ENCODE assay signal across 8 cellular contexts in genomic region chr6:31680841-31681671, GRCh38. TPM values are rescaled to one million over a fixed set of nuclear protein-coding genes. Genes with fewer than 3 reads are reported as not detected.
DNase-seq lines count a peak whose midpoint lies in the region; ATAC-seq and TF ChIP-seq lines count a peak whose summit lies in the region.

Gene LY6G5C, minus strand, starts transcription at chr6:31681067. Its CDS starts 694 bp downstream, at chr6:31680373.

- H3K36me3 ChIP-seq in GM06990 (ENCODE audit: control insufficient read depth, insufficient read depth, low read length): peaks cover 2% of the 10 kb centered on the region
- no peaks in the 10 kb centered on the region for H3K36me3 ChIP-seq in MG63
- no peaks in the 10 kb centered on the region for H3K36me3 ChIP-seq in SJCRH30
- H3K36me3 ChIP-seq in gastroesophageal sphincter: peaks cover 0 to 7% of the 10 kb centered on the region in 2 donors
- H3K36me3 ChIP-seq in tibial nerve: peaks cover 0 to 7% (median 0%) of the 10 kb centered on the region in 3 donors

- peak within 1 kb of the TSS; percentile 89 for H3K4me3 Mint-ChIP-seq in activated naive CD4-positive, alpha-beta T cell treated with anti-CD3 and anti-CD28 coated beads, Interleukin-2, amount 50 U/mL, for 24 hours
- peak within 1 kb of the TSS; percentile 82 for H3K4me3 Mint-ChIP-seq in neural crest cell

- no peak within 1 kb of the TSS for H3K27ac ChIP-seq in SJCRH30
- peak within 1 kb of the TSS in 3 of 4 donors; percentile 58 to 86 (median 67) for H3K27ac ChIP-seq in gastroesophageal sphincter
- peak within 1 kb of the TSS; percentile 51 to 84 (median 69) for H3K27ac ChIP-seq in tibial nerve

- no peaks in the 10 kb centered on the region for H3K36me3 Mint-ChIP-seq in activated naive CD4-positive, alpha-beta T cell treated with anti-CD3 and anti-CD28 coated beads, Interleukin-2, amount 50 U/mL, for 24 hours
- no peaks in the 10 kb centered on the region for H3K36me3 Mint-ChIP-seq in neural crest cell (ENCODE audit: low read depth)

- TF ChIP-seq EP300 in gastroesophageal sphincter (IDR thresholded peaks at IDR 0.05) (no peak), tibial nerve (IDR thresholded peaks at IDR 0.05) (peak in 1 of 2 donors; percentile 60)

- peak; percentile 88 for ATAC-seq in gastroesophageal sphincter
- ATAC-seq in HG03095 (IDR thresholded peaks at IDR 0.05; ENCODE audit: unreplicated experiment): no peak

- H3K4me1 ChIP-seq in SJCRH30: peaks cover 8% of the 10 kb centered on the region; the same call in 1 of the 2 replicates
- peaks cover 0 to 35% (median 5%) of the 10 kb centered on the region in 3 donors for H3K4me1 ChIP-seq in gastroesophageal sphincter
- peaks cover 0 to 35% (median 4%) of the 10 kb centered on the region in 4 donors for H3K4me1 ChIP-seq in tibial nerve

- no peaks in the 10 kb centered on the region for H3K27me3 ChIP-seq in GM06990 (replicated peaks; ENCODE audit: control insufficient read depth, insufficient read depth, low read length)
- H3K27me3 ChIP-seq in MG63: no peaks in the 10 kb centered on the region
- no peaks in the 10 kb centered on the region for H3K27me3 ChIP-seq in SJCRH30
- no peaks in the 10 kb centered on the region for H3K27me3 ChIP-seq in gastroesophageal sphincter
- no peaks in the 10 kb centered on the region for H3K27me3 ChIP-seq in tibial nerve

- H3K9me3 ChIP-seq in MG63 (no peaks in the 10 kb centered on the region), SJCRH30 (replicated peaks) (no peaks in the 10 kb centered on the region), gastroesophageal sphincter (no peaks in the 10 kb centered on the region), tibial nerve (no peaks in the 10 kb centered on the region)

- no peaks in the 10 kb centered on the region for H3K9me3 Mint-ChIP-seq in activated naive CD4-positive, alpha-beta T cell treated with anti-CD3 and anti-CD28 coated beads, Interleukin-2, amount 50 U/mL, for 24 hours
- H3K9me3 Mint-ChIP-seq in neural crest cell: no peaks in the 10 kb centered on the region

- peak within 1 kb of the TSS; percentile 71 for H3K27ac Mint-ChIP-seq in activated naive CD4-positive, alpha-beta T cell treated with anti-CD3 and anti-CD28 coated beads, Interleukin-2, amount 50 U/mL, for 24 hours
- peak within 1 kb of the TSS; percentile 84 for H3K27ac Mint-ChIP-seq in neural crest cell (ENCODE audit: unreplicated experiment)

- TF ChIP-seq CTCF in GM06990 (IDR thresholded peaks at IDR 0.05; ENCODE audit: insufficient read depth, low read length, poor library complexity, severe bottlenecking): peak; percentile 74
- peak in 3 of 4 experiments; percentile 66 to 85 (median 67) for TF ChIP-seq CTCF in gastroesophageal sphincter (IDR thresholded peaks at IDR 0.05)
- peak; percentile 81 for TF ChIP-seq CTCF in neural crest cell (conservative IDR thresholded peaks at IDR 0.05)
- peak; percentile 65 to 87 (median 74) for TF ChIP-seq CTCF in tibial nerve (IDR thresholded peaks at IDR 0.05)

- peak within 1 kb of the TSS; percentile 61 for H3K4me3 ChIP-seq in GM06990 (replicated peaks; ENCODE audit: low read depth, low read length)
- H3K4me3 ChIP-seq in MG63: peak within 1 kb of the TSS; percentile 27
- no peak within 1 kb of the TSS for H3K4me3 ChIP-seq in SJCRH30
- H3K4me3 ChIP-seq in gastroesophageal sphincter: peak within 1 kb of the TSS; percentile 46 to 50
- peak within 1 kb of the TSS; percentile 36 to 60 (median 44) for H3K4me3 ChIP-seq in tibial nerve

- peak; percentile 61 for DNase-seq in GM06990 (ENCODE audit: extremely low read depth, insufficient read length)
- peak; percentile 68 for DNase-seq in MG63
- DNase-seq in SJCRH30: peak; percentile 78 to 83
- DNase-seq in neural crest cell (ENCODE audit: low read depth, low spot score): peak; percentile 73
- peak; percentile 70 to 85 for DNase-seq in tibial nerve (ENCODE audit: low spot score in 2 of 2)

- WGBS in gastroesophageal sphincter (ENCODE audit: low coverage in 1 of 2), 2 donors: 0% methylated on average over 6 to 26 of the region's 51 CpGs
- 0 to 1% methylated on average over 38 to 50 of the region's 51 CpGs for WGBS in tibial nerve, 2 donors

- no peak for TF ChIP-seq POLR2A in gastroesophageal sphincter (IDR thresholded peaks at IDR 0.05)
- TF ChIP-seq POLR2A in tibial nerve (IDR thresholded peaks at IDR 0.05): peak in 1 of 2 donors; percentile 20

- H3K4me1 Mint-ChIP-seq in activated naive CD4-positive, alpha-beta T cell treated with anti-CD3 and anti-CD28 coated beads, Interleukin-2, amount 50 U/mL, for 24 hours: peaks cover 24% of the 10 kb centered on the region
- H3K4me1 Mint-ChIP-seq in neural crest cell: peaks cover 28% of the 10 kb centered on the region

- no peaks in the 10 kb centered on the region for H3K27me3 Mint-ChIP-seq in activated naive CD4-positive, alpha-beta T cell treated with anti-CD3 and anti-CD28 coated beads, Interleukin-2, amount 50 U/mL, for 24 hours
- peaks cover 14% of the 10 kb centered on the region for H3K27me3 Mint-ChIP-seq in neural crest cell (ENCODE audit: low read depth)

RNA-seq across cellular contexts. Expression of gene LY6G5C, which starts in this region (rescaled TPM):
- not detected in 2 replicates for total RNA-seq in MG63 (2014; rRNA removed; shearing (Covaris generic); ENCODE audit: low replicate concordance)
- total RNA-seq in SJCRH30 (2014; rRNA removed; shearing (Covaris generic)): 0.25 and 1.6 TPM in 2 replicates
- total RNA-seq in gastroesophageal sphincter (1 to 10 TPM in 1 of 4 donors, under 1 TPM in 1, not detected in 2; 0.94 to 1.9 TPM), neural crest cell (9.1 and 11.0 TPM in 2 replicates), tibial nerve (under 1 TPM in 1 of 4 donors, not detected in 3; 0.84 TPM)

Comparison
In these comparisons a context has a peak if more than half of its experiments do, and no peak if none do; other contexts are left out.
1. Peak in DNase-seq and H3K4me3 ChIP-seq in MG63; RNA of the gene not detected or under 1 TPM.
2. Peak in DNase-seq, H3K4me3 ChIP-seq and H3K27ac ChIP-seq in tibial nerve; RNA of the gene not detected or under 1 TPM.